ENCODE assay signal across 8 cellular contexts in genomic region chr10:125123363-125124113, GRCh38. TPM values are rescaled to one million over a fixed set of nuclear protein-coding genes. Genes with fewer than 3 reads are reported as not detected.
DNase-seq lines count a peak whose midpoint lies in the region; ATAC-seq, FAIRE-seq and TF ChIP-seq lines count a peak whose summit lies in the region.

No MANE protein-coding gene starts in this region.

- no peaks in the 10 kb centered on the region for H3K9me3 ChIP-seq in pancreas

- DNase-seq in COLO829 (ENCODE audit: low spot score) (peak; percentile 44), RCC 7860 (ENCODE audit: low spot score) (peak; percentile 81), foreskin fibroblast (peak; percentile 81 to 89), pancreas (peak; percentile 87 to 95 (median 93)), islet precursor cell (no peak), germinal center (ENCODE audit: low spot score) (no peak), T-helper 9 cell (no peak)

- TF ChIP-seq CTCF in foreskin fibroblast (IDR thresholded peaks at IDR 0.05; ENCODE audit: low read depth, low read length): no peak
- TF ChIP-seq CTCF in pancreas (IDR thresholded peaks at IDR 0.05): no peak

- peak overlapping the region in 1 of 2 donors; percentile 23 for H3K4me3 ChIP-seq in foreskin fibroblast (ENCODE audit: low read depth in 1 of 2, low read length in 2 of 2)
- H3K4me3 ChIP-seq in pancreas: no peak overlapping the region

- intact Hi-C loops in pancreas (cut with DNase I): no loop called here

- H3K27me3 ChIP-seq in pancreas: no peaks in the 10 kb centered on the region

- no peaks in the 10 kb centered on the region for H3K36me3 ChIP-seq in pancreas

- 16 to 19% methylated on average over 13 of the region's 13 CpGs for WGBS in pancreas, 2 donors

- peak overlapping the region; percentile 88 to 93 (median 89) for H3K27ac ChIP-seq in pancreas

- FAIRE-seq in RCC 7860 (lab: Jason Lieb, UNC): peak; percentile 83
- FAIRE-seq in pancreas (lab: Jason Lieb, UNC): no peak

- H3K4me1 ChIP-seq in pancreas: peaks cover 51 to 57% (median 53%) of the 10 kb centered on the region in 3 donors

- ATAC-seq in pancreas: peak; percentile 89 to 94 (median 92)
- no peak for ATAC-seq in GM19397 (IDR thresholded peaks at IDR 0.05; ENCODE audit: unreplicated experiment)

RNA-seq across cellular contexts. Expression of gene CTBP2, which starts 36.8 kb away (rescaled TPM):
- total RNA-seq in pancreas: 10 to 100 TPM; 29.0 to 60.8 (median 32.4) TPM
- polyA plus RNA-seq in pancreas: 10 to 100 TPM; 21.4 to 22.2 TPM

Comparison
In these comparisons a context has a peak if more than half of its experiments do, and no peak if none do; other contexts are left out.
1. DNase-seq: peak in COLO829 (single experiment), RCC 7860 (single experiment), foreskin fibroblast (2 of 2) and pancreas (6 of 6); none in islet precursor cell (single experiment), germinal center (single experiment) and T-helper 9 cell (single experiment).